In the genomic region with DNA sequence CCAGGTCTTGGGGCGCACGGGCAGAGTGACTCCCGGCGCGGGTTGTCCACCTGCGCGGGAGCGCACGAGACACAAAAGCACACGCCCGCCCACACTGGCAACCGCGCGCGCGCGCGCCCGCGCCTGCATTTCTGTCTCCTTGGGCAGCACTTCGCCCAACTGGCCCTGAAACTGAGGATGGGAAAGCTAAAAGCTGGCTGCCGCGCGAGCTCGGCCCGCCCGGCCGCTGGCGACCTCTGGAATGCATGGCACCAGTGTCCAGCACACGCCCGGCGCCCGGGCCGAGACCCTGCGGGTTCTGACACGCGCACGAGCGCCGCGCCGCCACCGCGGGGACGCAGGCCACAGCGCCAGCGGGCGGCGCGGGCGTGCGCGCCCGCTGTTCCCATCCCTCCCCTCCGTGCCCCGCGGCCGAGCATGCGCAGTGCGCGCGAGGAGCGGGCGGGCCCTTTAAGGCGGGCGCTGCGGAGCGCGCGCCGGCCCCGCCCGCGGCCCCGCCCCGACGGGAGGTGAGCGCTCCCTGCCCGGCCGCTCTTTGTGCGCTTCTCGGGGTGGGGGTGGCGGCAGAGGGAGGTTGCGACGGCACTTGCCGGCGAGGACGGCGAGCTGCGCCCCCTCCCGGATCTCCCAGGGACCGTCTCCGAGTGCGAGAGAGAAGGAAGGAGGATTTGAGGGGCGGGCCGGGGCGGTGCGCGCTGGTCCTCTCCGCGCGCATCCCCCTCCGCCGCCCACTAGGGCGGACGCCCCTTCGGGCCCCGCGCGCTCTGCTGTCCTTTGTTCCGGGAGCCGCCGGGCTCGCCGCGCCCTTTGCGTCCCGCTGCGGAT, we compare ENCODE assay signal across 2 cellular contexts.
TF ChIP-seq lines count a peak whose summit lies in the region.

No MANE protein-coding gene starts in this region.

TF ChIP-seq in HEK293, 187 proteins besides CTCF, POLR2A, EP300 and RAD21 (continued from another document and continues in another):
- TF ChIP-seq, protein P1, sequence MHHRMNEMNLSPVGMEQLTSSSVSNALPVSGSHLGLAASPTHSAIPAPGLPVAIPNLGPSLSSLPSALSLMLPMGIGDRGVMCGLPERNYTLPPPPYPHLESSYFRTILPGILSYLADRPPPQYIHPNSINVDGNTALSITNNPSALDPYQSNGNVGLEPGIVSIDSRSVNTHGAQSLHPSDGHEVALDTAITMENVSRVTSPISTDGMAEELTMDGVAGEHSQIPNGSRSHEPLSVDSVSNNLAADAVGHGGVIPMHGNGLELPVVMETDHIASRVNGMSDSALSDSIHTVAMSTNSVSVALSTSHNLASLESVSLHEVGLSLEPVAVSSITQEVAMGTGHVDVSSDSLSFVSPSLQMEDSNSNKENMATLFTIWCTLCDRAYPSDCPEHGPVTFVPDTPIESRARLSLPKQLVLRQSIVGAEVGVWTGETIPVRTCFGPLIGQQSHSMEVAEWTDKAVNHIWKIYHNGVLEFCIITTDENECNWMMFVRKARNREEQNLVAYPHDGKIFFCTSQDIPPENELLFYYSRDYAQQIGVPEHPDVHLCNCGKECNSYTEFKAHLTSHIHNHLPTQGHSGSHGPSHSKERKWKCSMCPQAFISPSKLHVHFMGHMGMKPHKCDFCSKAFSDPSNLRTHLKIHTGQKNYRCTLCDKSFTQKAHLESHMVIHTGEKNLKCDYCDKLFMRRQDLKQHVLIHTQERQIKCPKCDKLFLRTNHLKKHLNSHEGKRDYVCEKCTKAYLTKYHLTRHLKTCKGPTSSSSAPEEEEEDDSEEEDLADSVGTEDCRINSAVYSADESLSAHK (tag by site-specific recombination; IDR thresholded peaks at IDR 0.05), result no peak; the same call in 1 of the 2 replicates
- TF ChIP-seq ZNF530 (tag by site-specific recombination; IDR thresholded peaks at IDR 0.05; ENCODE audit: low read depth) (no peak), ZNF138 (tag by site-specific recombination; IDR thresholded peaks at IDR 0.05; ENCODE audit: borderline replicate concordance) (no peak), ZBTB21 (tag by site-specific recombination; IDR thresholded peaks at IDR 0.05) (no peak), ZNF571 (tag by site-specific recombination; IDR thresholded peaks at IDR 0.05) (no peak), KLF7 (tag by site-specific recombination; IDR thresholded peaks at IDR 0.05; ENCODE audit: borderline replicate concordance) (peak; percentile 59; the same call in 1 of the 2 replicates), ZNF830 (tag by site-specific recombination; IDR thresholded peaks at IDR 0.05; ENCODE audit: low read depth) (no peak), ZBTB1 (tag by site-specific recombination; IDR thresholded peaks at IDR 0.05) (no peak), ZNF670 (tag by site-specific recombination; IDR thresholded peaks at IDR 0.05; ENCODE audit: low read depth) (no peak), ZNF121 (tag by site-specific recombination; IDR thresholded peaks at IDR 0.05) (no peak), KLF16 (tag by site-specific recombination; IDR thresholded peaks at IDR 0.05) (peak; percentile 83), ZNF529 (tag by site-specific recombination; IDR thresholded peaks at IDR 0.05; ENCODE audit: insufficient replicate concordance) (no peak), ZNF777 (tag by site-specific recombination; IDR thresholded peaks at IDR 0.05; ENCODE audit: borderline replicate concordance) (peak; percentile 87), ZNF354C (tag by site-specific recombination; IDR thresholded peaks at IDR 0.05; ENCODE audit: borderline replicate concordance, low read depth) (no peak), ZNF626 (tag by site-specific recombination; IDR thresholded peaks at IDR 0.05) (no peak; the same call in 1 of the 2 replicates), IKZF3 (tag by site-specific recombination; IDR thresholded peaks at IDR 0.05) (no peak; the same call in 1 of the 2 replicates)
- TF ChIP-seq, protein P2, sequence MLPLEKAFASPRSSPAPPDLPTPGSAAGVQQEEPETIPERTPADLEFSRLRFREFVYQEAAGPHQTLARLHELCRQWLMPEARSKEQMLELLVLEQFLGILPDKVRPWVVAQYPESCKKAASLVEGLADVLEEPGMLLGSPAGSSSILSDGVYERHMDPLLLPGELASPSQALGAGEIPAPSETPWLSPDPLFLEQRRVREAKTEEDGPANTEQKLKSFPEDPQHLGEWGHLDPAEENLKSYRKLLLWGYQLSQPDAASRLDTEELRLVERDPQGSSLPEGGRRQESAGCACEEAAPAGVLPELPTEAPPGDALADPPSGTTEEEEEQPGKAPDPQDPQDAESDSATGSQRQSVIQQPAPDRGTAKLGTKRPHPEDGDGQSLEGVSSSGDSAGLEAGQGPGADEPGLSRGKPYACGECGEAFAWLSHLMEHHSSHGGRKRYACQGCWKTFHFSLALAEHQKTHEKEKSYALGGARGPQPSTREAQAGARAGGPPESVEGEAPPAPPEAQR (tag by site-specific recombination; IDR thresholded peaks at IDR 0.05), result no peak
- TF ChIP-seq, protein P3, sequence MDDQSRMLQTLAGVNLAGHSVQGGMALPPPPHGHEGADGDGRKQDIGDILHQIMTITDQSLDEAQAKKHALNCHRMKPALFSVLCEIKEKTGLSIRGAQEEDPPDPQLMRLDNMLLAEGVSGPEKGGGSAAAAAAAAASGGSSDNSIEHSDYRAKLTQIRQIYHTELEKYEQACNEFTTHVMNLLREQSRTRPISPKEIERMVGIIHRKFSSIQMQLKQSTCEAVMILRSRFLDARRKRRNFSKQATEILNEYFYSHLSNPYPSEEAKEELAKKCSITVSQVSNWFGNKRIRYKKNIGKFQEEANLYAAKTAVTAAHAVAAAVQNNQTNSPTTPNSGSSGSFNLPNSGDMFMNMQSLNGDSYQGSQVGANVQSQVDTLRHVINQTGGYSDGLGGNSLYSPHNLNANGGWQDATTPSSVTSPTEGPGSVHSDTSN (CRISPR knock-in tag; IDR thresholded peaks at IDR 0.05), result peak; percentile 87; the same call in 1 of the 2 replicates
- TF ChIP-seq, protein P4, sequence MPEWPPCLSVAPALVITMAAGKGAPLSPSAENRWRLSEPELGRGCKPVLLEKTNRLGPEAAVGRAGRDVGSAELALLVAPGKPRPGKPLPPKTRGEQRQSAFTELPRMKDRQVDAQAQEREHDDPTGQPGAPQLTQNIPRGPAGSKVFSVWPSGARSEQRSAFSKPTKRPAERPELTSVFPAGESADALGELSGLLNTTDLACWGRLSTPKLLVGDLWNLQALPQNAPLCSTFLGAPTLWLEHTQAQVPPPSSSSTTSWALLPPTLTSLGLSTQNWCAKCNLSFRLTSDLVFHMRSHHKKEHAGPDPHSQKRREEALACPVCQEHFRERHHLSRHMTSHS (tag by site-specific recombination; IDR thresholded peaks at IDR 0.05), result no peak
- TF ChIP-seq, protein P5, sequence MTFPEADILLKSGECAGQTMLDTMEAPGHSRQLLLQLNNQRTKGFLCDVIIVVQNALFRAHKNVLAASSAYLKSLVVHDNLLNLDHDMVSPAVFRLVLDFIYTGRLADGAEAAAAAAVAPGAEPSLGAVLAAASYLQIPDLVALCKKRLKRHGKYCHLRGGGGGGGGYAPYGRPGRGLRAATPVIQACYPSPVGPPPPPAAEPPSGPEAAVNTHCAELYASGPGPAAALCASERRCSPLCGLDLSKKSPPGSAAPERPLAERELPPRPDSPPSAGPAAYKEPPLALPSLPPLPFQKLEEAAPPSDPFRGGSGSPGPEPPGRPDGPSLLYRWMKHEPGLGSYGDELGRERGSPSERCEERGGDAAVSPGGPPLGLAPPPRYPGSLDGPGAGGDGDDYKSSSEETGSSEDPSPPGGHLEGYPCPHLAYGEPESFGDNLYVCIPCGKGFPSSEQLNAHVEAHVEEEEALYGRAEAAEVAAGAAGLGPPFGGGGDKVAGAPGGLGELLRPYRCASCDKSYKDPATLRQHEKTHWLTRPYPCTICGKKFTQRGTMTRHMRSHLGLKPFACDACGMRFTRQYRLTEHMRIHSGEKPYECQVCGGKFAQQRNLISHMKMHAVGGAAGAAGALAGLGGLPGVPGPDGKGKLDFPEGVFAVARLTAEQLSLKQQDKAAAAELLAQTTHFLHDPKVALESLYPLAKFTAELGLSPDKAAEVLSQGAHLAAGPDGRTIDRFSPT (tag by site-specific recombination; IDR thresholded peaks at IDR 0.05), result peak; percentile 73; the same call in 1 of the 2 replicates

TF ChIP-seq in SK-N-SH, 30 proteins besides CTCF, POLR2A, EP300 and RAD21 (continued from another document and continues in another):
- TF ChIP-seq, protein P6, sequence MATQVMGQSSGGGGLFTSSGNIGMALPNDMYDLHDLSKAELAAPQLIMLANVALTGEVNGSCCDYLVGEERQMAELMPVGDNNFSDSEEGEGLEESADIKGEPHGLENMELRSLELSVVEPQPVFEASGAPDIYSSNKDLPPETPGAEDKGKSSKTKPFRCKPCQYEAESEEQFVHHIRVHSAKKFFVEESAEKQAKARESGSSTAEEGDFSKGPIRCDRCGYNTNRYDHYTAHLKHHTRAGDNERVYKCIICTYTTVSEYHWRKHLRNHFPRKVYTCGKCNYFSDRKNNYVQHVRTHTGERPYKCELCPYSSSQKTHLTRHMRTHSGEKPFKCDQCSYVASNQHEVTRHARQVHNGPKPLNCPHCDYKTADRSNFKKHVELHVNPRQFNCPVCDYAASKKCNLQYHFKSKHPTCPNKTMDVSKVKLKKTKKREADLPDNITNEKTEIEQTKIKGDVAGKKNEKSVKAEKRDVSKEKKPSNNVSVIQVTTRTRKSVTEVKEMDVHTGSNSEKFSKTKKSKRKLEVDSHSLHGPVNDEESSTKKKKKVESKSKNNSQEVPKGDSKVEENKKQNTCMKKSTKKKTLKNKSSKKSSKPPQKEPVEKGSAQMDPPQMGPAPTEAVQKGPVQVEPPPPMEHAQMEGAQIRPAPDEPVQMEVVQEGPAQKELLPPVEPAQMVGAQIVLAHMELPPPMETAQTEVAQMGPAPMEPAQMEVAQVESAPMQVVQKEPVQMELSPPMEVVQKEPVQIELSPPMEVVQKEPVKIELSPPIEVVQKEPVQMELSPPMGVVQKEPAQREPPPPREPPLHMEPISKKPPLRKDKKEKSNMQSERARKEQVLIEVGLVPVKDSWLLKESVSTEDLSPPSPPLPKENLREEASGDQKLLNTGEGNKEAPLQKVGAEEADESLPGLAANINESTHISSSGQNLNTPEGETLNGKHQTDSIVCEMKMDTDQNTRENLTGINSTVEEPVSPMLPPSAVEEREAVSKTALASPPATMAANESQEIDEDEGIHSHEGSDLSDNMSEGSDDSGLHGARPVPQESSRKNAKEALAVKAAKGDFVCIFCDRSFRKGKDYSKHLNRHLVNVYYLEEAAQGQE (IDR thresholded peaks at IDR 0.05; ENCODE audit: low read depth, low read length), result no peak
- TF ChIP-seq SMC3 (IDR thresholded peaks at IDR 0.05; ENCODE audit: low read depth, low read length), result peak; percentile 77
- TF ChIP-seq RCOR1 (IDR thresholded peaks at IDR 0.05; ENCODE audit: low read length), result peak; percentile 60; the same call in 1 of the 2 replicates
- TF ChIP-seq, protein P7, sequence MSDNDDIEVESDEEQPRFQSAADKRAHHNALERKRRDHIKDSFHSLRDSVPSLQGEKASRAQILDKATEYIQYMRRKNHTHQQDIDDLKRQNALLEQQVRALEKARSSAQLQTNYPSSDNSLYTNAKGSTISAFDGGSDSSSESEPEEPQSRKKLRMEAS (IDR thresholded peaks at IDR 0.05; ENCODE audit: low read depth), result peak; percentile 17
- TF ChIP-seq, protein P8, sequence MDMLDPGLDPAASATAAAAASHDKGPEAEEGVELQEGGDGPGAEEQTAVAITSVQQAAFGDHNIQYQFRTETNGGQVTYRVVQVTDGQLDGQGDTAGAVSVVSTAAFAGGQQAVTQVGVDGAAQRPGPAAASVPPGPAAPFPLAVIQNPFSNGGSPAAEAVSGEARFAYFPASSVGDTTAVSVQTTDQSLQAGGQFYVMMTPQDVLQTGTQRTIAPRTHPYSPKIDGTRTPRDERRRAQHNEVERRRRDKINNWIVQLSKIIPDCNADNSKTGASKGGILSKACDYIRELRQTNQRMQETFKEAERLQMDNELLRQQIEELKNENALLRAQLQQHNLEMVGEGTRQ (IDR thresholded peaks at IDR 0.05; ENCODE audit: borderline replicate concordance, low read depth, low read length), result no peak
- no peak for TF ChIP-seq RXRA (IDR thresholded peaks at IDR 0.05; ENCODE audit: borderline replicate concordance, low read depth)
- peak; percentile 90 for TF ChIP-seq NRF1 (IDR thresholded peaks at IDR 0.05; ENCODE audit: low read depth, low read length)
- TF ChIP-seq, protein P9, sequence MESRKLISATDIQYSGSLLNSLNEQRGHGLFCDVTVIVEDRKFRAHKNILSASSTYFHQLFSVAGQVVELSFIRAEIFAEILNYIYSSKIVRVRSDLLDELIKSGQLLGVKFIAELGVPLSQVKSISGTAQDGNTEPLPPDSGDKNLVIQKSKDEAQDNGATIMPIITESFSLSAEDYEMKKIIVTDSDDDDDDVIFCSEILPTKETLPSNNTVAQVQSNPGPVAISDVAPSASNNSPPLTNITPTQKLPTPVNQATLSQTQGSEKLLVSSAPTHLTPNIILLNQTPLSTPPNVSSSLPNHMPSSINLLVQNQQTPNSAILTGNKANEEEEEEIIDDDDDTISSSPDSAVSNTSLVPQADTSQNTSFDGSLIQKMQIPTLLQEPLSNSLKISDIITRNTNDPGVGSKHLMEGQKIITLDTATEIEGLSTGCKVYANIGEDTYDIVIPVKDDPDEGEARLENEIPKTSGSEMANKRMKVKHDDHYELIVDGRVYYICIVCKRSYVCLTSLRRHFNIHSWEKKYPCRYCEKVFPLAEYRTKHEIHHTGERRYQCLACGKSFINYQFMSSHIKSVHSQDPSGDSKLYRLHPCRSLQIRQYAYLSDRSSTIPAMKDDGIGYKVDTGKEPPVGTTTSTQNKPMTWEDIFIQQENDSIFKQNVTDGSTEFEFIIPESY (IDR thresholded peaks at IDR 0.05; ENCODE audit: borderline replicate concordance, low read depth), result no peak
- no peak for TF ChIP-seq GABPA (IDR thresholded peaks at IDR 0.05; ENCODE audit: low read depth)
- no peak for TF ChIP-seq FOSL2 (IDR thresholded peaks at IDR 0.05; ENCODE audit: borderline replicate concordance, low read depth)
- no peak for TF ChIP-seq TEAD4 (IDR thresholded peaks at IDR 0.05; ENCODE audit: borderline replicate concordance, insufficient read depth)
- TF ChIP-seq FOXJ3 (CRISPR knock-in tag; IDR thresholded peaks at IDR 0.05), result no peak
- no peak for TF ChIP-seq NFIC (IDR thresholded peaks at IDR 0.05; ENCODE audit: borderline replicate concordance)
- TF ChIP-seq MXI1 (IDR thresholded peaks at IDR 0.05; ENCODE audit: low read depth, low read length), result peak; percentile 42; the same call in 1 of the 2 replicates
- TF ChIP-seq RFX5 (IDR thresholded peaks at IDR 0.05; ENCODE audit: low read length), result no peak
- no peak for TF ChIP-seq TCF12 (IDR thresholded peaks at IDR 0.05)
- TF ChIP-seq JUND (IDR thresholded peaks at IDR 0.05), result no peak
- TF ChIP-seq, protein P10, sequence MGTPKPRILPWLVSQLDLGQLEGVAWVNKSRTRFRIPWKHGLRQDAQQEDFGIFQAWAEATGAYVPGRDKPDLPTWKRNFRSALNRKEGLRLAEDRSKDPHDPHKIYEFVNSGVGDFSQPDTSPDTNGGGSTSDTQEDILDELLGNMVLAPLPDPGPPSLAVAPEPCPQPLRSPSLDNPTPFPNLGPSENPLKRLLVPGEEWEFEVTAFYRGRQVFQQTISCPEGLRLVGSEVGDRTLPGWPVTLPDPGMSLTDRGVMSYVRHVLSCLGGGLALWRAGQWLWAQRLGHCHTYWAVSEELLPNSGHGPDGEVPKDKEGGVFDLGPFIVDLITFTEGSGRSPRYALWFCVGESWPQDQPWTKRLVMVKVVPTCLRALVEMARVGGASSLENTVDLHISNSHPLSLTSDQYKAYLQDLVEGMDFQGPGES (IDR thresholded peaks at IDR 0.05; ENCODE audit: low read depth, low read length), result no peak
- no peak for TF ChIP-seq FOXM1 (IDR thresholded peaks at IDR 0.05; ENCODE audit: low read depth)
- peak; percentile 16; the same call in 1 of the 2 replicates for TF ChIP-seq TAF1 (IDR thresholded peaks at IDR 0.05; ENCODE audit: borderline replicate concordance, low read depth, low read length)
- no peak for TF ChIP-seq GATA2 (CRISPR knock-in tag; IDR thresholded peaks at IDR 0.05)
- peak; percentile 33; the same call in 1 of the 2 replicates for TF ChIP-seq SIN3A (IDR thresholded peaks at IDR 0.05; ENCODE audit: borderline replicate concordance, low read depth, low read length)
